In genomic region chr12:120738252-120739030, GRCh38 we compare ENCODE assay signal across 18 cellular contexts. TPM values are rescaled to one million over a fixed set of nuclear protein-coding genes. Genes with fewer than 3 reads are reported as not detected.
DNase-seq lines count a peak whose midpoint lies in the region; ATAC-seq and TF ChIP-seq lines count a peak whose summit lies in the region.
"Had no signal": no experiment of that assay in that cellular context is flagged by ENCODE, and none has a peak within 500 bp of the region (broad histone marks: within the 10 kb centered on the region; RNA-seq: fewer than 3 reads in every experiment).

No MANE protein-coding gene starts in this region.

- no peak overlapping the region for H2AFZ ChIP-seq in KMS-11 (ENCODE audit: low read depth)

- H3K79me2 ChIP-seq in KMS-11 (ENCODE audit: insufficient read depth, low read depth) = no peaks in the 10 kb centered on the region

- TF ChIP-seq CTCF in GM13976 (IDR thresholded peaks at IDR 0.05; ENCODE audit: borderline replicate concordance, control extremely low read depth, extremely low read depth, insufficient read depth, missing control alignments) (no peak), KMS-11 (conservative IDR thresholded peaks at IDR 0.05; ENCODE audit: low read depth, low read length) (0 out of 2 replicates have a peak, but pooled peaks have one; percentile 0)

- H4K20me1 ChIP-seq in KMS-11 (ENCODE audit: insufficient read depth) = no peaks in the 10 kb centered on the region

- H3K4me1 ChIP-seq in KMS-11 (ENCODE audit: low read depth, poor library complexity, severe bottlenecking) = no peaks in the 10 kb centered on the region
- H3K4me1 ChIP-seq: BE2C, Peyer's patch had no signal

- no peak overlapping the region for H3K4me2 ChIP-seq in KMS-11

- no peak overlapping the region for H3K27ac ChIP-seq in KMS-11
- H3K27ac ChIP-seq: Peyer's patch, SJCRH30 had no signal

- intact Hi-C loops in left colon (cut with DNase I, micrococcal nuclease) = no loop called here
- intact Hi-C loops in posterior vena cava (cut with DNase I) = no loop called here

- no peak overlapping the region for H3K4me3 ChIP-seq in KMS-11 (IDR thresholded peaks at IDR 0.05; ENCODE audit: insufficient read depth, low read depth, low read length)
- H3K4me3 ChIP-seq: Peyer's patch, SJCRH30 had no signal

- in situ Hi-C loops in GM13976 (cut with MboI; ENCODE audit: low sequenced_read_pairs, unreplicated experiment) = no loop called here

- no peak overlapping the region for H3K9ac ChIP-seq in KMS-11

- peak; percentile 17 for DNase-seq in GM13976 (ENCODE audit: low spot score)
- DNase-seq in left colon = no peak
- peak; percentile 76 for DNase-seq in posterior vena cava (ENCODE audit: low spot score)
- no peak for DNase-seq in stimulated activated CD8-positive, alpha-beta memory T cell treated with anti-CD3 and anti-CD28 coated beads, Interleukin-4, amount 100 ng/mL, for 48 hours
- DNase-seq in COLO668 (lab: John Stamatoyannopoulos, UW; ENCODE audit: unreplicated experiment) = no peak
- DNase-seq: BE2C; CD4-positive, CD25-positive, alpha-beta regulatory T cell; COR-L47; DMS79; MM.1S; NCI-H1105; NCI-H146; NCI-H2029 treated with DMSO at 0.1 percent for 48 hours; NCI-H69; SJCRH30 had no signal

- ATAC-seq in left colon = peak; percentile 7
- no peak for ATAC-seq in HG03457 (IDR thresholded peaks at IDR 0.05; ENCODE audit: unreplicated experiment)

- no peaks in the 10 kb centered on the region for H3K36me3 ChIP-seq in KMS-11 (ENCODE audit: insufficient read depth)
- H3K36me3 ChIP-seq: BE2C, SJCRH30 had no signal

- H3K27me3 ChIP-seq in KMS-11 (ENCODE audit: insufficient read depth, low read depth) = no peaks in the 10 kb centered on the region
- H3K27me3 ChIP-seq: BE2C, Peyer's patch, SJCRH30 had no signal

RNA-seq across cellular contexts. Expression of gene ACADS, which starts 12.8 kb away (rescaled TPM):
- total RNA-seq in left colon (100 to 1,000 TPM; 183 to 209 TPM), posterior vena cava (10 to 100 TPM; 12.3 to 15.7 TPM)

RNA-seq across cellular contexts. Expression of gene UNC119B, which starts 28.2 kb away (rescaled TPM):
- total RNA-seq in left colon (10 to 100 TPM; 15.1 to 27.5 TPM), posterior vena cava (10 to 100 TPM; 20.6 to 21.3 TPM)

RNA-seq across cellular contexts. Expression of gene MLEC, which starts 51.5 kb away (rescaled TPM):
- total RNA-seq in left colon (100 to 1,000 TPM; 271 to 278 TPM), posterior vena cava (100 to 1,000 TPM in 1 of 2 donors, 10 to 100 TPM in 1; 92.5 to 132 TPM)

Comparison
In these comparisons a context has a peak if more than half of its experiments do, and no peak if none do; other contexts are left out.
1. DNase-seq: peak in GM13976 (single experiment) and posterior vena cava (single experiment); none in left colon (0 of 2), stimulated activated CD8-positive, alpha-beta memory T cell treated with anti-CD3 and anti-CD28 coated beads, Interleukin-4, amount 100 ng/mL, for 48 hours (single experiment) and COLO668 (single experiment).
2. RNA of gene ACADS, which starts 12.8 kb away (total RNA-seq): 183 to 209 TPM in left colon; 12.3 to 15.7 TPM in posterior vena cava; every median in the first group is over 10 times any median in the second.